ENCODE assay signal across 9 cellular contexts in genomic region chr9:96014078-96014477, GRCh38.
A peak's percentile ranks its signal among the peaks of the same experiment; 100 is the strongest.
DNase-seq lines count a peak whose midpoint lies in the region; ATAC-seq and TF ChIP-seq lines count a peak whose summit lies in the region.
"Had no signal": no experiment of that assay in that cellular context is flagged by ENCODE, and none has a peak within 500 bp of the region (broad histone marks: within the 10 kb centered on the region; RNA-seq: fewer than 3 reads in every experiment).

No MANE protein-coding gene starts in this region.

- H3K36me3 Mint-ChIP-seq in T-cell: peaks cover 10% of the 10 kb centered on the region
- peaks cover 48% of the 10 kb centered on the region for H3K36me3 Mint-ChIP-seq in activated naive CD8-positive, alpha-beta T cell treated with anti-CD3 and anti-CD28 coated beads for 36 hours

- CTCF ChIA-PET in T-cell (lab: Charles Lee): interaction anchor here (0.5 to 1.4 kb wide), 3 partner anchors 38 to 287 kb away, joined by 3 read pairs; no protein-coding TSS in a partner anchor

- ATAC-seq in T-cell (replicated peaks in 1 of 4) (peak; percentile 74 to 88 (median 75)), GM18502 (IDR thresholded peaks at IDR 0.05; ENCODE audit: poor library complexity, unreplicated experiment) (no peak), GM21423 (IDR thresholded peaks at IDR 0.05; ENCODE audit: unreplicated experiment) (no peak)

- no peak overlapping the region for H3K4me3 ChIP-seq in esophagus muscularis mucosa

- no peak for TF ChIP-seq EP300 in esophagus muscularis mucosa (IDR thresholded peaks at IDR 0.05)

- peak overlapping the region; percentile 57 to 60 (median 57) for H3K4me3 Mint-ChIP-seq in T-cell
- H3K4me3 Mint-ChIP-seq in activated naive CD8-positive, alpha-beta T cell treated with anti-CD3 and anti-CD28 coated beads for 36 hours: peak overlapping the region; percentile 75

- no peaks in the 10 kb centered on the region for H3K27me3 ChIP-seq in esophagus muscularis mucosa
- H3K27me3 ChIP-seq: BE2C had no signal

- H3K27ac ChIP-seq in esophagus muscularis mucosa (replicated peaks in 1 of 4): no peak overlapping the region

- DNase-seq in T-cell: peak in 32 of 34 experiments; percentile 38 to 88 (median 66)
- peak; percentile 42 to 44 for DNase-seq in activated CD4-positive, alpha-beta T cell treated with anti-CD3 and anti-CD28 coated beads, Interleukin-2, amount 50 U/mL, for 48 hours
- DNase-seq in activated naive CD8-positive, alpha-beta T cell treated with anti-CD3 and anti-CD28 coated beads for 36 hours: peak; percentile 43
- DNase-seq in stimulated activated CD4-positive, alpha-beta T cell treated with anti-CD3 and anti-CD28 coated beads, Interleukin-2, amount 100 ng/mL, for 4 hours (ENCODE audit: low read depth): peak; percentile 36
- no peak for DNase-seq in NCI-H69 (lab: John Stamatoyannopoulos, UW)
- no peak for DNase-seq in esophagus muscularis mucosa (ENCODE audit: extremely low spot score)
- DNase-seq: BE2C had no signal

- no peak for TF ChIP-seq POLR2A in esophagus muscularis mucosa (IDR thresholded peaks at IDR 0.05; ENCODE audit: low read depth)

- TF ChIP-seq CTCF in esophagus muscularis mucosa (IDR thresholded peaks at IDR 0.05): no peak

- intact Hi-C loops in esophagus muscularis mucosa (cut with DNase I): no loop called here

- no peaks in the 10 kb centered on the region for H3K27me3 Mint-ChIP-seq in T-cell
- no peaks in the 10 kb centered on the region for H3K27me3 Mint-ChIP-seq in activated naive CD8-positive, alpha-beta T cell treated with anti-CD3 and anti-CD28 coated beads for 36 hours

- H3K4me1 ChIP-seq in esophagus muscularis mucosa: peaks cover 8 to 18% (median 15%) of the 10 kb centered on the region in 4 donors
- H3K4me1 ChIP-seq: BE2C had no signal

- H3K27ac Mint-ChIP-seq in T-cell: peak overlapping the region; percentile 88 to 98
- peak overlapping the region; percentile 96 for H3K27ac Mint-ChIP-seq in activated naive CD8-positive, alpha-beta T cell treated with anti-CD3 and anti-CD28 coated beads for 36 hours

- H3K9me3 Mint-ChIP-seq in T-cell: no peaks in the 10 kb centered on the region
- peaks cover 2% of the 10 kb centered on the region for H3K9me3 Mint-ChIP-seq in activated naive CD8-positive, alpha-beta T cell treated with anti-CD3 and anti-CD28 coated beads for 36 hours

- POLR2A ChIA-PET in T-cell (lab: Charles Lee): interaction anchor here (0.6 to 0.7 kb wide), 3 partner anchors 28 to 126 kb away, joined by 3 to 4 read pairs (median 3); no protein-coding TSS in a partner anchor

- no peaks in the 10 kb centered on the region for H3K9me3 ChIP-seq in esophagus muscularis mucosa
- H3K9me3 ChIP-seq: BE2C had no signal

- peaks cover 0 to 22% (median 14%) of the 10 kb centered on the region in 4 donors for H3K36me3 ChIP-seq in esophagus muscularis mucosa

- 94% methylated on average over 6 of the region's 6 CpGs for WGBS in esophagus muscularis mucosa

- peaks cover 55 to 62% (median 55%) of the 10 kb centered on the region in 3 donors for H3K4me1 Mint-ChIP-seq in T-cell
- peaks cover 60% of the 10 kb centered on the region for H3K4me1 Mint-ChIP-seq in activated naive CD8-positive, alpha-beta T cell treated with anti-CD3 and anti-CD28 coated beads for 36 hours

Comparison
In these comparisons a context has a peak if more than half of its experiments do, and no peak if none do; other contexts are left out.
1. ATAC-seq: peak in T-cell (4 of 4); none in GM18502 (single experiment) and GM21423 (single experiment).
2. DNase-seq: peak in T-cell (32 of 34), activated CD4-positive, alpha-beta T cell treated with anti-CD3 and anti-CD28 coated beads, Interleukin-2, amount 50 U/mL, for 48 hours (2 of 2), activated naive CD8-positive, alpha-beta T cell treated with anti-CD3 and anti-CD28 coated beads for 36 hours (single experiment) and stimulated activated CD4-positive, alpha-beta T cell treated with anti-CD3 and anti-CD28 coated beads, Interleukin-2, amount 100 ng/mL, for 4 hours (single experiment); none in NCI-H69 (single experiment) and esophagus muscularis mucosa (single experiment).